ENCODE assay signal across 8 cellular contexts in the genomic region with DNA sequence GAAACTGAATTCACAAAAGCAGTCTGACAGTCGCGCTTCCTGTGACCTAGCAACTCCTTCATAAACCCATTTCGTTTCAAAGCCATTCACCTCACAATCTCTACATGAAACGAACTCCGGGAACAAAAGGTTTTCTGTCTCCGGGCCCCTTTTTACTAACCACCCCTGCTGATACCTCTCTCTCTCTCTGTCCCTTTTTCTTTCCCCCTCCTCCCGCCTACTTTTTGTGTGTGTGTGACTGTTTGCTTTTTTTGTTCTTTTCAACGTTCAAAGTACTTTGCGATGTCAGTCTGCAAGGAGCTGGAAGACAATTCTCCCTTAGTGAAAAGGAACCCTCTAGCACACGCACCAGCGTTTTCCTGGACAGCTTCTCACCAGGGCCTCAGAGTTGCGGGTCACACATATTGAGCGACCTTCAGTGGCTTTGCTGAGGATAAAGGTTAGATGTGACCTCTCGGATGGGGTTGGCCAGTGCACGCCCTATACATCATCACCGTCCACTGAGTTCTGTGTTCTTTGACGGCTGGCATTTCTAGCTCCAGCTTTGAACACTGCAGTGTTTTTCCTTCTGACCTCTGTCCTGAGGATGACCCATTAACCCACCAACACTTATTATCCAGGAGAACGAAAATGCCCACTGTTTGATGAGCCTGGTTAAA. TPM values are rescaled to one million over a fixed set of nuclear protein-coding genes. Genes with fewer than 3 reads are reported as not detected.
DNase-seq lines count a peak whose midpoint lies in the region; ATAC-seq and TF ChIP-seq lines count a peak whose summit lies in the region.

No MANE protein-coding gene starts in this region.

- peaks cover 30 to 75% (median 48%) of the 10 kb centered on the region in 7 donors for H3K4me1 Mint-ChIP-seq in naive thymus-derived CD4-positive, alpha-beta T cell

- H3K27ac ChIP-seq in HEK293 (ENCODE audit: extremely low read depth, low read depth, low read length) (peak overlapping the region; percentile 67), Panc1 (ENCODE audit: low read length) (no peak overlapping the region)
- peak overlapping the region; percentile 76 for H3K27ac ChIP-seq in naive thymus-derived CD4-positive, alpha-beta T cell (ENCODE audit: low read depth, low read length)

- H3K9ac ChIP-seq in endocrine pancreas (ENCODE audit: control insufficient read depth, insufficient read depth, low read length): peak overlapping the region; percentile 57

- no peaks in the 10 kb centered on the region for H3K27me3 Mint-ChIP-seq in naive thymus-derived CD4-positive, alpha-beta T cell

- in situ Hi-C loops in Panc1 (cut with HindIII; ENCODE audit: low pct_unique_long_range_greater_than_20kb, low sequenced_read_pairs): no loop called here

- H3K9me3 ChIP-seq in HEK293 (ENCODE audit: control insufficient read depth, insufficient read depth, low read depth, low read length) (no peaks in the 10 kb centered on the region), Panc1 (ENCODE audit: control insufficient read depth, insufficient read depth, low read depth, low read length) (no peaks in the 10 kb centered on the region), endocrine pancreas (ENCODE audit: control insufficient read depth, low read length) (no peaks in the 10 kb centered on the region)
- no peaks in the 10 kb centered on the region for H3K9me3 ChIP-seq in naive thymus-derived CD4-positive, alpha-beta T cell (ENCODE audit: control insufficient read depth in 2 of 3, low read length in 3 of 3)

- peaks cover 0 to 24% (median 0%) of the 10 kb centered on the region in 5 donors for H3K36me3 Mint-ChIP-seq in naive thymus-derived CD4-positive, alpha-beta T cell

- H3K9me3 Mint-ChIP-seq in naive thymus-derived CD4-positive, alpha-beta T cell: peaks cover 0 to 3% (median 0%) of the 10 kb centered on the region in 11 donors

- H3K27me3 ChIP-seq in Panc1 (ENCODE audit: control insufficient read depth, insufficient read depth, low read length): peaks cover 12% of the 10 kb centered on the region; the same call in 1 of the 2 replicates
- no peaks in the 10 kb centered on the region for H3K27me3 ChIP-seq in endocrine pancreas (ENCODE audit: control insufficient read depth, insufficient read depth, low read length)
- no peaks in the 10 kb centered on the region for H3K27me3 ChIP-seq in naive thymus-derived CD4-positive, alpha-beta T cell (ENCODE audit: control insufficient read depth in 2 of 2, insufficient read depth in 2 of 2, low read length in 2 of 2)

- POLR2A ChIA-PET in HEK293 (lab: Yijun Ruan, JAX): interaction anchor here (0.6 to 2.9 kb wide), 40 partner anchors 9 to 385 kb away, joined by 3 to 28 read pairs (median 4); partner anchors contain the start of genes SMIM13 and SYCP2L
- POLR2A ChIA-PET in Panc1 (lab: Charles Lee): no interaction called here
- POLR2A ChIA-PET in naive thymus-derived CD4-positive, alpha-beta T cell (lab: Charles Lee): interaction anchor here (1.0 kb wide), 1 partner anchor 25 kb away, joined by 4 read pairs; no protein-coding TSS in a partner anchor

- H3K36me3 ChIP-seq in HEK293 (ENCODE audit: control insufficient read depth in 2 of 2, insufficient read depth in 1 of 2, low read length in 2 of 2) (no peaks in the 10 kb centered on the region), Panc1 (ENCODE audit: control insufficient read depth, insufficient read depth, low read length) (no peaks in the 10 kb centered on the region), endocrine pancreas (ENCODE audit: control insufficient read depth, insufficient read depth, low read length) (no peaks in the 10 kb centered on the region)
- H3K36me3 ChIP-seq in naive thymus-derived CD4-positive, alpha-beta T cell (ENCODE audit: control insufficient read depth in 2 of 3, insufficient read depth in 3 of 3, low read length in 3 of 3): no peaks in the 10 kb centered on the region

- CTCF ChIA-PET in HEK293 (lab: Yijun Ruan, JAX) (interaction anchor here (0.6 to 2.7 kb wide), 10 partner anchors 14 to 406 kb away, joined by 3 to 12 read pairs (median 3); no protein-coding TSS in a partner anchor), Panc1 (lab: Charles Lee) (interaction anchor here (0.6 kb wide), 1 partner anchor 90 kb away, joined by 3 read pairs; no protein-coding TSS in a partner anchor)
- CTCF ChIA-PET in naive thymus-derived CD4-positive, alpha-beta T cell (lab: Charles Lee): interaction anchor here (0.7 kb wide), 1 partner anchor 29 kb away, joined by 4 read pairs; no protein-coding TSS in a partner anchor

- H3K4me1 ChIP-seq in HEK293 (ENCODE audit: control insufficient read depth, insufficient read depth, low read length) (peaks cover 14% of the 10 kb centered on the region), Panc1 (ENCODE audit: control insufficient read depth, insufficient read depth, low read length) (no peaks in the 10 kb centered on the region), endocrine pancreas (ENCODE audit: control insufficient read depth, insufficient read depth, low read length) (peaks cover 8% of the 10 kb centered on the region)
- H3K4me1 ChIP-seq in naive thymus-derived CD4-positive, alpha-beta T cell (ENCODE audit: control insufficient read depth in 2 of 2, insufficient read depth in 2 of 2, low read length in 2 of 2): peaks cover 22 to 26% of the 10 kb centered on the region in 2 donors

- intact Hi-C loops in Panc1 (cut with micrococcal nuclease; ENCODE audit: unreplicated experiment): no loop called here
- intact Hi-C loops in naive thymus-derived CD4-positive, alpha-beta T cell (cut with micrococcal nuclease): loop anchor here (1.0 to 10.0 kb wide), 20 partner anchors 9 to 778 kb away; partner anchors contain the start of genes C6orf52 (in 2 of the 2), PAK1IP1 (in 2 of the 2), SMIM13 (in 2 of the 2) and TMEM14B (in 1 of the 2)

- peak overlapping the region; percentile 78 for H3K4me3 ChIP-seq in GM08714 (ENCODE audit: low read length)
- peak overlapping the region; percentile 54 for H3K4me3 ChIP-seq in HEK293 (ENCODE audit: low read depth, low read length)
- H3K4me3 ChIP-seq in Panc1 (ENCODE audit: low read depth in 2 of 2, low read length in 2 of 2): peak overlapping the region; percentile 54 to 63
- H3K4me3 ChIP-seq in endocrine pancreas (ENCODE audit: control insufficient read depth, insufficient read depth, low read length): peak overlapping the region; percentile 74
- H3K4me3 ChIP-seq in naive thymus-derived CD4-positive, alpha-beta T cell (ENCODE audit: low read length): peak overlapping the region; percentile 69

- peak overlapping the region; percentile 86 to 98 (median 94) for H3K4me3 Mint-ChIP-seq in naive thymus-derived CD4-positive, alpha-beta T cell

- BruUV-seq in Panc1 (replicated peaks; lab: Mats Ljungman, UMichigan): no TSS peak

- TF ChIP-seq CTCF in HEK293 (tag by site-specific recombination; IDR thresholded peaks at IDR 0.05): no peak
- no peak for TF ChIP-seq CTCF in Panc1 (IDR thresholded peaks at IDR 0.05)

- no peak for ATAC-seq in Panc1
- ATAC-seq in naive thymus-derived CD4-positive, alpha-beta T cell: peak; percentile 43
- ATAC-seq in HG03159 (IDR thresholded peaks at IDR 0.05; ENCODE audit: unreplicated experiment): no peak
- no peak for ATAC-seq in GM21786 (IDR thresholded peaks at IDR 0.05; ENCODE audit: unreplicated experiment)

- peak overlapping the region; percentile 88 to 99 (median 98) for H3K27ac Mint-ChIP-seq in naive thymus-derived CD4-positive, alpha-beta T cell

- DNase-seq in Panc1 (ENCODE audit: low read depth, low spot score) (no peak), NCI-H128 (lab: John Stamatoyannopoulos, UW; ENCODE audit: unreplicated experiment) (no peak)
- peak in 1 of 9 donors; percentile 72 for DNase-seq in naive thymus-derived CD4-positive, alpha-beta T cell

TF ChIP-seq in HEK293, 187 proteins besides CTCF, POLR2A, EP300 and RAD21 (continues in another document):
- 0 out of 2 replicates have a peak, but pooled peaks have one; percentile 27 for TF ChIP-seq PRDM10 (tag by site-specific recombination; IDR thresholded peaks at IDR 0.05)
- TF ChIP-seq ZFP69B (tag by site-specific recombination; IDR thresholded peaks at IDR 0.05): peak; percentile 33; the same call in 1 of the 2 replicates
- TF ChIP-seq REPIN1 (tag by site-specific recombination; IDR thresholded peaks at IDR 0.05; ENCODE audit: low read depth): no peak
- peak; percentile 8; the same call in 1 of the 2 replicates for TF ChIP-seq EGR2 (tag by site-specific recombination; IDR thresholded peaks at IDR 0.05; ENCODE audit: low read depth)

RNA-seq across cellular contexts. Expression of gene NEDD9, which starts 0.6 kb away (rescaled TPM):
- 0.28 TPM for total RNA-seq in Panc1 (2021; ENCODE audit: unreplicated experiment)
- polyA plus RNA-seq in Panc1 (2012; ENCODE audit: insufficient read length): not detected
- total RNA-seq in naive thymus-derived CD4-positive, alpha-beta T cell: 10 to 100 TPM; 29.4 to 62.9 (median 40.2) TPM
- 10 to 100 TPM; 14.2 to 30.7 TPM for polyA plus RNA-seq in naive thymus-derived CD4-positive, alpha-beta T cell

Comparison
In these comparisons a context has a peak if more than half of its experiments do, and no peak if none do; other contexts are left out.
1. RNA of gene NEDD9, which starts 0.6 kb away (total RNA-seq): 29.4 to 62.9 TPM in naive thymus-derived CD4-positive, alpha-beta T cell; 0.28 TPM in Panc1 (single experiment); every median in the first group is over 10 times any median in the second.
2. Peak in every context shown above with its lines, with median percentiles within 50 percentile points of each other: H3K4me3 ChIP-seq.